9 cellular contexts compared by ENCODE assay signal in the genomic region with DNA sequence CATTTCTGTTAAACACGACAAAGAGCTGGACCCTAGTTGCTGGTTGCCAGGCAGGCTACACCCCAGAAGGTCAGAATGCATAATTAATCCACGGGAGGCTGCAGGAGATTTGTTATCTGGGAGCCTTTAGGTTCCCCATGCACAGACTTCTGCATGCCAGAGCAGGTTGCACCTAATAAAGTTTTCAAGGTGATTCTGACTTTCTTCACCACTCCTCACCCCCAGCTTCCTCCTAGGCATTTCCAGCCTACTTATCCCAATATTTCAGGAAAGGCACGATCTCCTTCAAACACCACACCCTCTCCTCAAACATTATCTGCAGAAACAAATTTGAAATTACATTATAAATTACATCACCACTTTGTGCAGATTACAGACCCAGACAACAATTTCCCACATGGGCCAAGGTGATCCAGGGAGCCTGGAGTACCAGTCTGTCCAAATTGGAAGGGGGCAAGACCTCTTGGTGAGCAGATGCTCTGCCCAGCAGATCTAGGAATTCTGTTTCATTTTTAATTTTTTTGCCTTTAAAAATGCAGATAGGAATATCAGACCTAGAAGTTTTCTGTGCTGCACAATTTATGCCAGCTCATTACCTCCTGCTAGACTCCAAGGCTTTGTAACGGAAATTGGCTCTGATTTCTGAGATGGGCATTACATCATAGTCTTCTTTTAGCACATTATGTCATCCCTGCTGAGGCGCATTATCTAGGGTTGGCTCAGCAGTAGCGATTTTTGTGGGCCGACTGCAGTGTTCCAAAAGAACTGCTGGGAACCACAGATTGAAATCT.
A peak's percentile ranks its signal among the peaks of the same experiment; 100 is the strongest.
DNase-seq lines count a peak whose midpoint lies in the region; ATAC-seq and TF ChIP-seq lines count a peak whose summit lies in the region.
"Had no signal": no experiment of that assay in that cellular context is flagged by ENCODE, and none has a peak within 500 bp of the region (broad histone marks: within the 10 kb centered on the region; RNA-seq: fewer than 3 reads in every experiment).

No MANE protein-coding gene starts in this region.

- no peak for TF ChIP-seq POLR2A in spleen (IDR thresholded peaks at IDR 0.05)

- H3K9me3 ChIP-seq in spleen = no peaks in the 10 kb centered on the region
- H3K9me3 ChIP-seq: SJSA1 had no signal

- peak; percentile 88 for ATAC-seq in omental fat pad (ENCODE audit: low FRiP score)

- CTCF ChIA-PET in RWPE1 (lab: Yijun Ruan, JAX) = interaction anchor here (0.8 kb wide), 1 partner anchor 854 kb away, joined by 3 read pairs; no protein-coding TSS in a partner anchor

- H3K36me3 ChIP-seq in spleen = no peaks in the 10 kb centered on the region
- H3K36me3 ChIP-seq: SJSA1 had no signal

- POLR2A ChIA-PET in RWPE1 (lab: Yijun Ruan, JAX; ENCODE audit: low non-redundant PET) = no interaction called here

- H3K36me3 Mint-ChIP-seq in activated T-helper 2 cell treated with anti-CD3 and anti-CD28 coated beads, Interferon-gamma antibody, Interleukin-2, Interleukin-4, amounts not matched to agents 10 μg/mL and 5 μg/mL and 100 μg/mL, durations not matched to agents 14 hours and 24 hours and 36 hours (ENCODE audit: low read depth) = no peaks in the 10 kb centered on the region

- DNase-seq in EL = peak; percentile 78
- peak; percentile 50 for DNase-seq in RWPE1 (ENCODE audit: low spot score)
- DNase-seq in fibroblast of peridontal ligament (ENCODE audit: extremely low read depth) = peak; percentile 79
- no peak for DNase-seq in omental fat pad (ENCODE audit: low spot score)
- DNase-seq in activated T-helper 2 cell treated with anti-CD3 and anti-CD28 coated beads, Interferon-gamma antibody, Interleukin-2, Interleukin-4, amounts not matched to agents 10 μg/mL and 5 μg/mL and 100 μg/mL, durations not matched to agents 14 hours and 24 hours and 36 hours (ENCODE audit: low spot score) = no peak
- DNase-seq in GF-D8 (lab: John Stamatoyannopoulos, UW) = no peak
- no peak for DNase-seq in activated T-cell treated with anti-CD3 and anti-CD28 coated beads, Interleukin-2, amount 50 U/mL, for 48 hours
- DNase-seq in spleen = no peak

- TF ChIP-seq CTCF in RWPE1 (conservative IDR thresholded peaks at IDR 0.05; ENCODE audit: low read depth) (no peak), omental fat pad (IDR thresholded peaks at IDR 0.05) (no peak), spleen (IDR thresholded peaks at IDR 0.05 in 8 of 11, conservative IDR thresholded peaks at IDR 0.05 in 3 of 11) (no peak)

- peaks cover 5% of the 10 kb centered on the region for H3K4me1 Mint-ChIP-seq in activated T-helper 2 cell treated with anti-CD3 and anti-CD28 coated beads, Interferon-gamma antibody, Interleukin-2, Interleukin-4, amounts not matched to agents 10 μg/mL and 5 μg/mL and 100 μg/mL, durations not matched to agents 14 hours and 24 hours and 36 hours (ENCODE audit: low read depth)

- H3K9me3 Mint-ChIP-seq in activated T-helper 2 cell treated with anti-CD3 and anti-CD28 coated beads, Interferon-gamma antibody, Interleukin-2, Interleukin-4, amounts not matched to agents 10 μg/mL and 5 μg/mL and 100 μg/mL, durations not matched to agents 14 hours and 24 hours and 36 hours = no peaks in the 10 kb centered on the region

- WGBS in spleen, 5 donors = 52 to 74% (median 65%) methylated on average over 7 of the region's 7 CpGs

- intact Hi-C loops in activated T-helper 2 cell treated with anti-CD3 and anti-CD28 coated beads, Interferon-gamma antibody, Interleukin-2, Interleukin-4, amounts not matched to agents 10 μg/mL and 5 μg/mL and 100 μg/mL, durations not matched to agents 14 hours and 24 hours and 36 hours (cut with micrococcal nuclease) = no loop called here
- intact Hi-C loops in spleen (cut with DNase I; ENCODE audit: low total_unique reads) = no loop called here

- H3K27ac ChIP-seq in RWPE1 (no peak overlapping the region), spleen (peak overlapping the region in 1 of 8 donors; percentile 5)
- H3K27ac ChIP-seq: SJSA1 had no signal

- peaks cover 2% of the 10 kb centered on the region for H3K27me3 Mint-ChIP-seq in activated T-helper 2 cell treated with anti-CD3 and anti-CD28 coated beads, Interferon-gamma antibody, Interleukin-2, Interleukin-4, amounts not matched to agents 10 μg/mL and 5 μg/mL and 100 μg/mL, durations not matched to agents 14 hours and 24 hours and 36 hours (ENCODE audit: low read depth)

- no peak overlapping the region for H3K4me3 ChIP-seq in spleen
- H3K4me3 ChIP-seq: SJSA1 had no signal

- H3K4me3 Mint-ChIP-seq in activated T-helper 2 cell treated with anti-CD3 and anti-CD28 coated beads, Interferon-gamma antibody, Interleukin-2, Interleukin-4, amounts not matched to agents 10 μg/mL and 5 μg/mL and 100 μg/mL, durations not matched to agents 14 hours and 24 hours and 36 hours (ENCODE audit: low read depth) = no peak overlapping the region

- H3K27ac Mint-ChIP-seq in activated T-helper 2 cell treated with anti-CD3 and anti-CD28 coated beads, Interferon-gamma antibody, Interleukin-2, Interleukin-4, amounts not matched to agents 10 μg/mL and 5 μg/mL and 100 μg/mL, durations not matched to agents 14 hours and 24 hours and 36 hours = no peak overlapping the region

- peaks cover 0 to 12% (median 5%) of the 10 kb centered on the region in 6 donors for H3K4me1 ChIP-seq in spleen
- H3K4me1 ChIP-seq: SJSA1 had no signal

- no peaks in the 10 kb centered on the region for H3K27me3 ChIP-seq in spleen (replicated peaks in 1 of 7)
- H3K27me3 ChIP-seq: SJSA1 had no signal

Comparison
In these comparisons a context has a peak if more than half of its experiments do, and no peak if none do; other contexts are left out.
1. DNase-seq: peak in EL (single experiment), RWPE1 (single experiment) and fibroblast of peridontal ligament (single experiment); none in omental fat pad (single experiment), activated T-helper 2 cell treated with anti-CD3 and anti-CD28 coated beads, Interferon-gamma antibody, Interleukin-2, Interleukin-4, amounts not matched to agents 10 μg/mL and 5 μg/mL and 100 μg/mL, durations not matched to agents 14 hours and 24 hours and 36 hours (single experiment), GF-D8 (single experiment), activated T-cell treated with anti-CD3 and anti-CD28 coated beads, Interleukin-2, amount 50 U/mL, for 48 hours (0 of 2) and spleen (single experiment).